8 cellular contexts compared by ENCODE assay signal in genomic region chr3:101693540-101693939, GRCh38. TPM values are rescaled to one million over a fixed set of nuclear protein-coding genes. Genes with fewer than 3 reads are reported as not detected.
DNase-seq lines count a peak whose midpoint lies in the region; ATAC-seq and TF ChIP-seq lines count a peak whose summit lies in the region.
"Not testable (repeated sequence)": the region's sequence is repeated elsewhere in the genome, so short reads cannot be mapped to it uniquely, and the experiment has no call there.

No MANE protein-coding gene starts in this region.

- intact Hi-C loops in esophagus squamous epithelium (cut with DNase I); stomach (cut with DNase I; ENCODE audit: low total_unique reads): not testable (repeated sequence)

- H3K9ac ChIP-seq in liver (ENCODE audit: low read depth in 1 of 2, low read length in 2 of 2), result not testable (repeated sequence)

- TF ChIP-seq POLR2A in esophagus squamous epithelium (IDR thresholded peaks at IDR 0.05); stomach (IDR thresholded peaks at IDR 0.05): not testable (repeated sequence)

- TF ChIP-seq CTCF in esophagus squamous epithelium (IDR thresholded peaks at IDR 0.05), result peak in 5 of 6 experiments; percentile 37 to 75 (median 54)
- peak; percentile 28 for TF ChIP-seq CTCF in liver (IDR thresholded peaks at IDR 0.05; ENCODE audit: low read depth, low read length, missing input control)
- TF ChIP-seq CTCF in stomach (IDR thresholded peaks at IDR 0.05), result peak in 5 of 7 experiments; percentile 19 to 37 (median 28)

- DNase-seq in D341Med (ENCODE audit: low spot score), result peak; percentile 55
- DNase-seq in NCI-H226, result peak; percentile 42
- DNase-seq in activated T-helper 9 cell treated with anti-CD3 and anti-CD28 coated beads, Interleukin-2, amount 50 U/mL, for 16 hours (ENCODE audit: low read depth), result peak; percentile 12
- not testable (repeated sequence) for DNase-seq in esophagus squamous epithelium (lab: John Stamatoyannopoulos, UW); stomach

- peak in 1 of 2 donors; percentile 9 for TF ChIP-seq RAD21 in liver (IDR thresholded peaks at IDR 0.05)

- TF ChIP-seq EP300 in stomach (IDR thresholded peaks at IDR 0.05), result not testable (repeated sequence)

- H3K4me1 ChIP-seq in esophagus squamous epithelium, result peaks cover 0 to 21% (median 0%) of the 10 kb centered on the region in 3 donors
- not testable (repeated sequence) for H3K4me1 ChIP-seq in liver (ENCODE audit: control insufficient read depth in 4 of 4, insufficient read depth in 4 of 4, low read length in 3 of 4); stomach

- WGBS in esophagus squamous epithelium, 2 donors, result 71% methylated on average over 10 to 13 of the region's 13 CpGs
- WGBS in liver, result 82% methylated on average over 13 of the region's 13 CpGs
- WGBS in stomach, 5 donors, result 68 to 85% (median 72%) methylated on average over 11 to 13 of the region's 13 CpGs

- H3K27ac ChIP-seq in esophagus squamous epithelium; liver (ENCODE audit: low read depth in 1 of 2, low read length in 2 of 2); stomach: not testable (repeated sequence)

- not testable (repeated sequence) for H3K4me3 ChIP-seq in esophagus squamous epithelium; liver (ENCODE audit: low read depth in 1 of 3, low read length in 3 of 3); stomach

- peak; percentile 71 for ATAC-seq in GM19372 (IDR thresholded peaks at IDR 0.05; ENCODE audit: low read depth, unreplicated experiment)
- peak; percentile 79 for ATAC-seq in HG02973 (IDR thresholded peaks at IDR 0.05; ENCODE audit: unreplicated experiment)

- H3K36me3 ChIP-seq in esophagus squamous epithelium; liver (ENCODE audit: control insufficient read depth in 4 of 4, insufficient read depth in 3 of 4, low read depth in 1 of 4, low read length in 3 of 4); stomach: not testable (repeated sequence)

- not testable (repeated sequence) for H3K27me3 ChIP-seq in esophagus squamous epithelium; liver (ENCODE audit: control insufficient read depth in 4 of 4, insufficient read depth in 4 of 4, low read length in 3 of 4); stomach

- H3K9me3 ChIP-seq in esophagus squamous epithelium; liver (ENCODE audit: control insufficient read depth in 4 of 4, low read length in 3 of 4); stomach: not testable (repeated sequence)

RNA-seq across cellular contexts. Expression of gene RPL24, which starts 7.0 kb away (rescaled TPM):
- total RNA-seq in esophagus squamous epithelium, result 1,000 to 10,000 TPM in 3 of 4 donors, 100 to 1,000 TPM in 1; 781 to 1,769 (median 1,391) TPM
- total RNA-seq in liver, result 100 to 1,000 TPM; 345 to 761 TPM
- 100 to 1,000 TPM; 216 to 499 TPM for polyA plus RNA-seq in liver
- total RNA-seq in stomach, result 1,000 to 10,000 TPM in 3 of 5 donors, 100 to 1,000 TPM in 2; 461 to 3,349 (median 1,224) TPM
- 1,000 to 10,000 TPM; 2,450 to 3,453 (median 2,754) TPM for polyA plus RNA-seq in stomach

RNA-seq across cellular contexts. Expression of gene ZBTB11, which starts 16.6 kb away (rescaled TPM):
- total RNA-seq in esophagus squamous epithelium, result 10 to 100 TPM; 12.7 to 26.9 (median 18.8) TPM
- 10 to 100 TPM; 14.6 to 18.7 TPM for total RNA-seq in liver
- 1 to 10 TPM; 3.8 to 3.9 TPM for polyA plus RNA-seq in liver
- 10 to 100 TPM in 4 of 5 donors, 1 to 10 TPM in 1; 6.7 to 31.2 (median 28.3) TPM for total RNA-seq in stomach
- polyA plus RNA-seq in stomach, result 1 to 10 TPM; 2.8 to 6.1 (median 4.7) TPM

RNA-seq across cellular contexts. Expression of gene CEP97, which starts 30.9 kb away (rescaled TPM):
- 1 to 10 TPM; 3.0 to 6.7 (median 5.9) TPM for total RNA-seq in esophagus squamous epithelium
- total RNA-seq in liver, result 1 to 10 TPM; 3.3 to 8.3 TPM
- under 1 TPM; 0.57 to 0.78 TPM for polyA plus RNA-seq in liver
- 10 to 100 TPM in 2 of 5 donors, 1 to 10 TPM in 3; 1.4 to 19.6 (median 7.6) TPM for total RNA-seq in stomach
- polyA plus RNA-seq in stomach, result 1 to 10 TPM in 1 of 3 donors, under 1 TPM in 2; 0.31 to 1.2 (median 0.98) TPM
